Comparison of ENCODE assay signal across 11 cellular contexts in the genomic region with DNA sequence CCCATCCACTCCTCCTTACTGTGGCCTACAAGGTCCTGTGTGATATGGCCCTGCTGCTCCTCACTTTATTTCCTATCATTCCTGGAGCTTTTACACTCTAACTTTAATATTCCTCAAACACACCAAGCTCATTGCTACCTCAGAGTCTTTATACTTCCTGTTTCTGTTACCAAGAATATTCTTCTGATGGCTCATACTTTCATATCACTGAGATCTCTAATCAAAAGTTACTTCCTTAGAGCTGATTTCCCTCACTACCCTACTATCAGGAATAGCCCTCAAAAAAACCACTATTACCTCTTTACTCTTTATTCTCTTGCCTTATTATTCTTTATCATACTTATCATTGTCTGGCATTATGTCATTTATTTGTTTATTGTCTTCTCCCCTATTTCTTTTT. TPM values are rescaled to one million over a fixed set of nuclear protein-coding genes. Genes with fewer than 3 reads are reported as not detected.
DNase-seq lines count a peak whose midpoint lies in the region; ATAC-seq and TF ChIP-seq lines count a peak whose summit lies in the region.
"Had no signal": no experiment of that assay in that cellular context is flagged by ENCODE, and none has a peak within 500 bp of the region (broad histone marks: within the 10 kb centered on the region; RNA-seq: fewer than 3 reads in every experiment).

No MANE protein-coding gene starts in this region.

- in situ Hi-C loops in ACHN (cut with HindIII; ENCODE audit: low pct_ligation_motif_present, low pct_unique_long_range_greater_than_20kb, low sequenced_read_pairs), result no loop called here

- H3K4me3 Mint-ChIP-seq in activated T-cell treated with anti-CD3 and anti-CD28 coated beads, Interleukin-2, amount 50 U/mL, for 4 hours, result peak overlapping the region; percentile 12
- peak overlapping the region; percentile 4 for H3K4me3 Mint-ChIP-seq in activated naive CD8-positive, alpha-beta T cell

- H3K27me3 Mint-ChIP-seq in activated T-cell treated with anti-CD3 and anti-CD28 coated beads, Interleukin-2, amount 50 U/mL, for 4 hours (ENCODE audit: low read depth), result no peaks in the 10 kb centered on the region
- no peaks in the 10 kb centered on the region for H3K27me3 Mint-ChIP-seq in activated naive CD8-positive, alpha-beta T cell

- peak overlapping the region in 5 of 8 donors; percentile 21 to 65 (median 34) for H3K27ac ChIP-seq in spleen
- H3K27ac ChIP-seq in coronary artery, result no peak overlapping the region
- H3K27ac ChIP-seq: GM23248, SJSA1 had no signal

- H3K36me3 Mint-ChIP-seq in activated T-cell treated with anti-CD3 and anti-CD28 coated beads, Interleukin-2, amount 50 U/mL, for 4 hours (ENCODE audit: insufficient read depth), result peaks cover 32% of the 10 kb centered on the region
- peaks cover 10% of the 10 kb centered on the region for H3K36me3 Mint-ChIP-seq in activated naive CD8-positive, alpha-beta T cell

- no peak for TF ChIP-seq POLR2A in NB4 (IDR thresholded peaks at IDR 0.05; ENCODE audit: extremely low read depth, insufficient read length)
- no peak for TF ChIP-seq POLR2A in spleen (IDR thresholded peaks at IDR 0.05)

- intact Hi-C loops in spleen (cut with DNase I; ENCODE audit: low total_unique reads), result no loop called here

- no peak for DNase-seq in activated T-cell treated with anti-CD3 and anti-CD28 coated beads, Interleukin-2, amount 50 U/mL, for 4 hours
- no peak for DNase-seq in activated T-cell treated with anti-CD3 and anti-CD28 coated beads for 4 hours
- DNase-seq in NB4 (ENCODE audit: low read depth), result peak; percentile 37
- DNase-seq in spleen, result no peak
- no peak for DNase-seq in NCI-H510A (lab: John Stamatoyannopoulos, UW)
- DNase-seq in ACHN, result no peak
- DNase-seq in coronary artery (ENCODE audit: low spot score), result no peak
- DNase-seq: activated CD8-positive, alpha-beta memory T cell treated with anti-CD3 and anti-CD28 coated beads for 24 hours; GM23248 had no signal

- peaks cover 0 to 41% (median 14%) of the 10 kb centered on the region in 6 donors for H3K36me3 ChIP-seq in spleen

- peaks cover 39% of the 10 kb centered on the region for H3K4me1 Mint-ChIP-seq in activated T-cell treated with anti-CD3 and anti-CD28 coated beads, Interleukin-2, amount 50 U/mL, for 4 hours (ENCODE audit: low read depth)
- peaks cover 22% of the 10 kb centered on the region for H3K4me1 Mint-ChIP-seq in activated naive CD8-positive, alpha-beta T cell (ENCODE audit: low read depth)

- H3K9me3 ChIP-seq in spleen, result no peaks in the 10 kb centered on the region
- H3K9me3 ChIP-seq: SJSA1 had no signal

- peaks cover 15 to 36% (median 19%) of the 10 kb centered on the region in 6 donors for H3K4me1 ChIP-seq in spleen

- no peaks in the 10 kb centered on the region for H3K9me3 Mint-ChIP-seq in activated T-cell treated with anti-CD3 and anti-CD28 coated beads, Interleukin-2, amount 50 U/mL, for 4 hours
- no peaks in the 10 kb centered on the region for H3K9me3 Mint-ChIP-seq in activated naive CD8-positive, alpha-beta T cell (ENCODE audit: low read depth)

- peak overlapping the region; percentile 31 for H3K27ac Mint-ChIP-seq in activated naive CD8-positive, alpha-beta T cell

- ATAC-seq in activated T-cell treated with anti-CD3 and anti-CD28 coated beads, Interleukin-2, amount 50 U/mL, for 4 hours, result peak; percentile 54 to 58

- H3K4me3 ChIP-seq in NB4 (ENCODE audit: low read depth, low read length) (no peak overlapping the region), spleen (no peak overlapping the region), coronary artery (no peak overlapping the region)
- H3K4me3 ChIP-seq: GM23248, SJSA1 had no signal

- H3K27me3 ChIP-seq in spleen (replicated peaks in 1 of 7), result no peaks in the 10 kb centered on the region
- H3K27me3 ChIP-seq: SJSA1 had no signal

- TF ChIP-seq CTCF in NB4 (IDR thresholded peaks at IDR 0.05; ENCODE audit: low read depth, low read length) (no peak), spleen (IDR thresholded peaks at IDR 0.05 in 8 of 11, conservative IDR thresholded peaks at IDR 0.05 in 3 of 11) (no peak), coronary artery (IDR thresholded peaks at IDR 0.05) (no peak)

RNA-seq across cellular contexts. Expression of a gene that starts 5.8 kb away (rescaled TPM):
- total RNA-seq in activated T-cell treated with anti-CD3 and anti-CD28 coated beads, Interleukin-2, amount 50 U/mL, for 4 hours, result 10 to 100 TPM; 35.0 to 38.0 (median 37.6) TPM
- 10 to 100 TPM; 37.2 to 61.2 (median 43.2) TPM for total RNA-seq in spleen
- 10 to 100 TPM; 25.5 to 29.9 (median 27.4) TPM for polyA plus RNA-seq in spleen

Comparison
In these comparisons a context has a peak if more than half of its experiments do, and no peak if none do; other contexts are left out.
1. H3K27ac ChIP-seq: peak in spleen (5 of 8); none in coronary artery (0 of 2).